Comparison of ENCODE assay signal across 9 cellular contexts in genomic region chr17:50626037-50626574, GRCh38. TPM values are rescaled to one million over a fixed set of nuclear protein-coding genes. Genes with fewer than 3 reads are reported as not detected.
DNase-seq lines count a peak whose midpoint lies in the region; ATAC-seq and TF ChIP-seq lines count a peak whose summit lies in the region.
"Had no signal": no experiment of that assay in that cellular context is flagged by ENCODE, and none has a peak within 500 bp of the region (broad histone marks: within the 10 kb centered on the region; RNA-seq: fewer than 3 reads in every experiment).

No MANE protein-coding gene starts in this region.

- TF ChIP-seq CTCF in HL-60 (IDR thresholded peaks at IDR 0.05; ENCODE audit: insufficient read depth, low read length) (peak; percentile 48), PC-9 (conservative IDR thresholded peaks at IDR 0.05) (peak; percentile 91), fibroblast of mammary gland (conservative IDR thresholded peaks at IDR 0.05; ENCODE audit: control insufficient read depth, insufficient read depth, low read depth, low read length) (peak; percentile 74), suprapubic skin (IDR thresholded peaks at IDR 0.05) (peak; percentile 45 to 69)

- H4K20me1 ChIP-seq in PC-9 (ENCODE audit: insufficient read depth) = no peaks in the 10 kb centered on the region

- no peaks in the 10 kb centered on the region for H3K9me3 Mint-ChIP-seq in activated T-cell treated with anti-CD3 and anti-CD28 coated beads, Interleukin-2, amount 50 U/mL, for 24 hours
- H3K9me3 Mint-ChIP-seq: T-helper 1 cell treated with Interleukin-12 subunit alpha and Interleukin-12 subunit beta and Interleukin-4 antibody, amounts not matched to agents 30 μg/mL and 1 μg/mL, for 36 hours had no signal

- intact Hi-C loops in PC-9 (cut with micrococcal nuclease; ENCODE audit: unreplicated experiment) = loop anchor here (1.0 to 2.0 kb wide), 2 partner anchors 79 to 144 kb away; partner anchors contain the start of gene SPATA20

- no peaks in the 10 kb centered on the region for H3K9me3 ChIP-seq in PC-9 (ENCODE audit: insufficient read depth, low read depth)
- H3K9me3 ChIP-seq in suprapubic skin = no peaks in the 10 kb centered on the region

- H3K27ac Mint-ChIP-seq in activated T-cell treated with anti-CD3 and anti-CD28 coated beads, Interleukin-2, amount 50 U/mL, for 24 hours = no peak overlapping the region
- H3K27ac Mint-ChIP-seq: T-helper 1 cell treated with Interleukin-12 subunit alpha and Interleukin-12 subunit beta and Interleukin-4 antibody, amounts not matched to agents 30 μg/mL and 1 μg/mL, for 36 hours had no signal

- peaks cover 31% of the 10 kb centered on the region for H3K4me1 ChIP-seq in PC-9 (replicated peaks; ENCODE audit: insufficient read depth)
- peaks cover 8% of the 10 kb centered on the region for H3K4me1 ChIP-seq in suprapubic skin

- TF ChIP-seq EP300 in suprapubic skin (IDR thresholded peaks at IDR 0.05) = no peak

- H3K27ac ChIP-seq in HL-60 (replicated peaks) (no peak overlapping the region), PC-9 (no peak overlapping the region), suprapubic skin (no peak overlapping the region)

- H3K27me3 ChIP-seq in HL-60 (ENCODE audit: insufficient read depth, poor library complexity, severe bottlenecking) = peaks cover 24% of the 10 kb centered on the region
- no peaks in the 10 kb centered on the region for H3K27me3 ChIP-seq in PC-9 (ENCODE audit: insufficient read depth, low read depth)
- H3K27me3 ChIP-seq in suprapubic skin = peaks cover 24% of the 10 kb centered on the region

- peaks cover 79% of the 10 kb centered on the region for H3K27me3 Mint-ChIP-seq in activated T-cell treated with anti-CD3 and anti-CD28 coated beads, Interleukin-2, amount 50 U/mL, for 24 hours

- H3K9me2 ChIP-seq in PC-9 (ENCODE audit: insufficient read depth) = no peaks in the 10 kb centered on the region

- TF ChIP-seq POLR2A in suprapubic skin (IDR thresholded peaks at IDR 0.05) = no peak

- no peak overlapping the region for H3K4me2 ChIP-seq in PC-9

- H3K4me1 Mint-ChIP-seq in activated T-cell treated with anti-CD3 and anti-CD28 coated beads, Interleukin-2, amount 50 U/mL, for 24 hours (ENCODE audit: low read depth) = peaks cover 2% of the 10 kb centered on the region

- H3K36me3 Mint-ChIP-seq in activated T-cell treated with anti-CD3 and anti-CD28 coated beads, Interleukin-2, amount 50 U/mL, for 24 hours (ENCODE audit: low read depth) = no peaks in the 10 kb centered on the region

- BruUV-seq in PC-9 (replicated peaks; lab: Mats Ljungman, UMichigan) = no TSS peak

- H3K36me3 ChIP-seq in PC-9 (ENCODE audit: low read depth) (no peaks in the 10 kb centered on the region), suprapubic skin (no peaks in the 10 kb centered on the region)

- no peak overlapping the region for H2AFZ ChIP-seq in PC-9

- H3K4me3 Mint-ChIP-seq in activated T-cell treated with anti-CD3 and anti-CD28 coated beads, Interleukin-2, amount 50 U/mL, for 24 hours = no peak overlapping the region
- H3K4me3 Mint-ChIP-seq: T-helper 1 cell treated with Interleukin-12 subunit alpha and Interleukin-12 subunit beta and Interleukin-4 antibody, amounts not matched to agents 30 μg/mL and 1 μg/mL, for 36 hours had no signal

- POLR2A ChIA-PET in PC-9 (lab: Charles Lee; ENCODE audit: unreplicated experiment) = no interaction called here

- WGBS in suprapubic skin = 37% methylated on average over 17 of the region's 19 CpGs

- no peak overlapping the region for H3K4me3 ChIP-seq in HL-60 (replicated peaks; ENCODE audit: insufficient read depth, low read length)
- H3K4me3 ChIP-seq in PC-9 = no peak overlapping the region
- no peak overlapping the region for H3K4me3 ChIP-seq in fibroblast of mammary gland (ENCODE audit: control insufficient read depth, low read depth, low read length)
- no peak overlapping the region for H3K4me3 ChIP-seq in suprapubic skin

- CTCF ChIA-PET in PC-9 (lab: Charles Lee) = interaction anchor here (0.6 to 2.0 kb wide), 5 partner anchors 12 to 75 kb away, joined by 3 to 6 read pairs (median 3); no protein-coding TSS in a partner anchor

- H3K79me2 ChIP-seq in PC-9 (ENCODE audit: low read depth) = no peaks in the 10 kb centered on the region

- in situ Hi-C loops in Caki2 (cut with HindIII; ENCODE audit: low pct_unique_long_range_greater_than_20kb, low sequenced_read_pairs) = no loop called here

- peak; percentile 52 for DNase-seq in Caki2 (ENCODE audit: low read depth)
- DNase-seq in HL-60 (ENCODE audit: low read depth in 1 of 2, low spot score in 1 of 2) = peak in 1 of 2 experiments; percentile 54
- peak; percentile 50 to 52 for DNase-seq in PC-9
- DNase-seq in activated T-cell treated with anti-CD3 and anti-CD28 coated beads, Interleukin-2, amount 50 U/mL, for 24 hours = peak; percentile 71
- DNase-seq in fibroblast of mammary gland (ENCODE audit: low read depth) = peak; percentile 76
- DNase-seq in occipital lobe (lab: John Stamatoyannopoulos, UW) = peak; percentile 34
- peak; percentile 82 to 91 for DNase-seq in suprapubic skin (ENCODE audit: low spot score in 2 of 2)

- H3F3A ChIP-seq in PC-9 (ENCODE audit: insufficient read depth, low read depth) = peaks cover 22% of the 10 kb centered on the region

- ATAC-seq in GM18867 (IDR thresholded peaks at IDR 0.05; ENCODE audit: unreplicated experiment) = no peak

RNA-seq across cellular contexts. Expression of gene ABCC3, which starts 8.6 kb away (rescaled TPM):
- 67.8 and 69.9 TPM in 2 replicates for total RNA-seq in Caki2 (2014; rRNA removed; shearing (Covaris generic); ENCODE audit: low replicate concordance)
- total RNA-seq in PC-9 (2021) = 221 and 273 TPM in 2 replicates
- total RNA-seq in occipital lobe = 0.16 TPM
- total RNA-seq in suprapubic skin = 100 to 1,000 TPM in 1 of 4 donors, 10 to 100 TPM in 3; 31.7 to 113 (median 36.2) TPM

Comparison
In these comparisons a context has a peak if more than half of its experiments do, and no peak if none do; other contexts are left out.
1. RNA of gene ABCC3, which starts 8.6 kb away (total RNA-seq): 221 to 273 TPM in PC-9, 67.8 to 69.9 TPM in Caki2 and 31.7 to 113 TPM in suprapubic skin; 0.16 TPM in occipital lobe (single experiment); every median in the first group is over 10 times any median in the second.
2. Peak in every context shown above with its lines, with median percentiles within 50 percentile points of each other: CTCF ChIP-seq.